Comparison of ENCODE assay signal across 16 cellular contexts in the genomic region with DNA sequence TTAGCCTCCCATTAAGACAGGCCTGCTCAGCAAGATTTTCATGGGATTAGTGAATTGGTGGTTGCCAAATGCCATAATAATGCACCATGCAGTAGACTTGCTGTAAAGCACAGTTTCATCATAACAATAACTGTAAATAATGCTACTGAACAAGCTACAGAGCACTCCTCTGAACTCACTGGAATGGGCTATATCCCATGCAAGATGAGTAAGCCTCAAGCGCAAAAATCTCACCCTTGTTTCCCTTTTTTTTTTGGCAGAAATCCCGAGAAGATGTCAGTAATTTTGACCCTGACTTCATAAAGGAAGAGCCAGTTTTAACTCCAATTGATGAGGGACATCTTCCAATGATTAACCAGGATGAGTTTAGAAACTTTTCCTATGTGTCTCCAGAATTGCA.
DNase-seq lines count a peak whose midpoint lies in the region; ATAC-seq and TF ChIP-seq lines count a peak whose summit lies in the region.
"Had no signal": no experiment of that assay in that cellular context is flagged by ENCODE, and none has a peak within 500 bp of the region (broad histone marks: within the 10 kb centered on the region; RNA-seq: fewer than 3 reads in every experiment).

No MANE protein-coding gene starts in this region.

- H3K27me3 Mint-ChIP-seq in effector memory CD8-positive, alpha-beta T cell, result no peaks in the 10 kb centered on the region

- WGBS in mesenchymal stem cell, result 86% methylated on average over 2 of the region's 2 CpGs
- WGBS in heart left ventricle, 4 donors, result 62 to 91% (median 69%) methylated on average over 2 of the region's 2 CpGs

- no peak overlapping the region for H2BK5ac ChIP-seq in mesenchymal stem cell (ENCODE audit: low read depth, low read length, poor library complexity, severe bottlenecking)

- no peak overlapping the region for H3K4me3 Mint-ChIP-seq in effector memory CD8-positive, alpha-beta T cell
- H3K4me3 Mint-ChIP-seq: H9 had no signal

- H3K27ac ChIP-seq in BLaER1 (peak overlapping the region; percentile 94; the same call in 1 of the 2 replicates), mesenchymal stem cell (ENCODE audit: low read length, poor library complexity, severe bottlenecking) (peak overlapping the region; percentile 56), heart left ventricle (peak overlapping the region in 1 of 12 donors; percentile 65)
- H3K27ac ChIP-seq: WERI-Rb-1 had no signal

- H3K27me3 ChIP-seq in BLaER1, result no peaks in the 10 kb centered on the region
- H3K27me3 ChIP-seq in mesenchymal stem cell (ENCODE audit: control insufficient read depth in 1 of 2, insufficient read depth in 1 of 2, low read length in 2 of 2), result no peaks in the 10 kb centered on the region
- H3K27me3 ChIP-seq in heart left ventricle, result no peaks in the 10 kb centered on the region

- H3K79me1 ChIP-seq in mesenchymal stem cell (replicated peaks; ENCODE audit: low read length, poor library complexity, severe bottlenecking), result peaks cover 5% of the 10 kb centered on the region

- H3K36me3 Mint-ChIP-seq in effector memory CD8-positive, alpha-beta T cell (ENCODE audit: insufficient read depth), result peaks cover 95% of the 10 kb centered on the region

- ATAC-seq in effector memory CD8-positive, alpha-beta T cell (replicated peaks), result no peak
- no peak for ATAC-seq in heart left ventricle
- ATAC-seq: left lobe of liver had no signal

- intact Hi-C loops in heart left ventricle (cut with DNase I), result loop anchor here in 1 of 10 donors (10.0 kb wide), 1 partner anchor 75 kb away; no protein-coding TSS in a partner anchor

- H2BK12ac ChIP-seq in mesenchymal stem cell (ENCODE audit: low read length in 2 of 2), result no peak overlapping the region

- peaks cover 50% of the 10 kb centered on the region for H3K4me1 ChIP-seq in BLaER1
- H3K4me1 ChIP-seq in mesenchymal stem cell (ENCODE audit: control insufficient read depth, insufficient read depth, low read depth, low read length), result peaks cover 31% of the 10 kb centered on the region
- peaks cover 0 to 85% (median 43%) of the 10 kb centered on the region in 12 donors for H3K4me1 ChIP-seq in heart left ventricle

- TF ChIP-seq POLR2A in heart left ventricle (IDR thresholded peaks at IDR 0.05), result no peak

- no peak overlapping the region for H3K14ac ChIP-seq in mesenchymal stem cell (ENCODE audit: low read length in 2 of 2)

- no peaks in the 10 kb centered on the region for H4K20me1 ChIP-seq in BLaER1

- H3K4me3 ChIP-seq in BLaER1, result no peak overlapping the region
- H3K4me3 ChIP-seq in mesenchymal stem cell (ENCODE audit: insufficient read depth in 1 of 2, low read depth in 1 of 2, low read length in 2 of 2), result no peak overlapping the region
- H3K4me3 ChIP-seq in heart left ventricle, result no peak overlapping the region

- no peak overlapping the region for H4K91ac ChIP-seq in mesenchymal stem cell (ENCODE audit: low read length)

- no peak overlapping the region for H2BK120ac ChIP-seq in mesenchymal stem cell (ENCODE audit: low read depth, low read length)

- H3K9me3 ChIP-seq in BLaER1, result peaks cover 8% of the 10 kb centered on the region
- no peaks in the 10 kb centered on the region for H3K9me3 ChIP-seq in mesenchymal stem cell (ENCODE audit: control insufficient read depth, low read length)
- H3K9me3 ChIP-seq in heart left ventricle, result no peaks in the 10 kb centered on the region

- H3K36me3 ChIP-seq in BLaER1 (peaks cover 69% of the 10 kb centered on the region), mesenchymal stem cell (ENCODE audit: control insufficient read depth in 1 of 2, insufficient read depth in 2 of 2, low read depth in 1 of 2, low read length in 2 of 2) (no peaks in the 10 kb centered on the region), heart left ventricle (peaks cover 0 to 43% (median 23%) of the 10 kb centered on the region in 9 donors)
- H3K36me3 ChIP-seq: WERI-Rb-1 had no signal

- H4K8ac ChIP-seq in mesenchymal stem cell (ENCODE audit: low read length), result no peak overlapping the region

- no peak overlapping the region for H3K18ac ChIP-seq in mesenchymal stem cell (ENCODE audit: low read depth in 1 of 2, low read length in 2 of 2)

- H2BK15ac ChIP-seq in mesenchymal stem cell (ENCODE audit: low read depth, poor library complexity, severe bottlenecking), result no peak overlapping the region

- no peak overlapping the region for H3K23ac ChIP-seq in mesenchymal stem cell (ENCODE audit: low read length in 2 of 2)

- H3K4ac ChIP-seq in mesenchymal stem cell (ENCODE audit: low read depth in 1 of 2, low read length in 2 of 2), result no peak overlapping the region

- no peak overlapping the region for H2AK5ac ChIP-seq in mesenchymal stem cell (ENCODE audit: low read length, severe bottlenecking)

- H3K4me2 ChIP-seq in BLaER1 (no peak overlapping the region), mesenchymal stem cell (ENCODE audit: low read length, poor library complexity, severe bottlenecking) (peak overlapping the region; percentile 29)

- no peak overlapping the region for H3K9ac ChIP-seq in BLaER1
- H3K9ac ChIP-seq in mesenchymal stem cell (ENCODE audit: low read length), result no peak overlapping the region

- no peak for TF ChIP-seq CTCF in heart left ventricle (IDR thresholded peaks at IDR 0.05)

- H3K9me3 Mint-ChIP-seq in effector memory CD8-positive, alpha-beta T cell, result no peaks in the 10 kb centered on the region
- H3K9me3 Mint-ChIP-seq: H9 had no signal

- H2AFZ ChIP-seq in mesenchymal stem cell (ENCODE audit: low read depth, low read length), result no peak overlapping the region

- peak overlapping the region; percentile 15 to 77 for H3K27ac Mint-ChIP-seq in effector memory CD8-positive, alpha-beta T cell
- H3K27ac Mint-ChIP-seq: H9, progenitor cell of endocrine pancreas had no signal

- DNase-seq in MV-4-11 (lab: John Stamatoyannopoulos, UW) (peak; percentile 10), mesenchymal stem cell (peak; percentile 26), NCI-H146 treated with DMSO at 0.1 percent for 48 hours (lab: John Stamatoyannopoulos, UW; ENCODE audit: unreplicated experiment) (no peak), heart left ventricle (no peak), DMS153 (lab: John Stamatoyannopoulos, UW) (no peak), NCI-H345 treated with DMSO at 0.1 percent for 48 hours (lab: John Stamatoyannopoulos, UW; ENCODE audit: unreplicated experiment) (no peak)
- no peak for DNase-seq in effector memory CD8-positive, alpha-beta T cell
- DNase-seq: H9; MM.1S; NCI-H774; stimulated activated CD4-positive, alpha-beta T cell treated with anti-CD3 and anti-CD28 coated beads, Interleukin-15, amount 100 ng/mL, for 24 hours; substantia nigra; WERI-Rb-1 had no signal

- H3K4me1 Mint-ChIP-seq in effector memory CD8-positive, alpha-beta T cell (ENCODE audit: low read depth in 2 of 2), result peaks cover 36 to 51% of the 10 kb centered on the region in 2 donors

Comparison
In these comparisons a context has a peak if more than half of its experiments do, and no peak if none do; other contexts are left out.
1. DNase-seq: peak in MV-4-11 (single experiment) and mesenchymal stem cell (single experiment); none in effector memory CD8-positive, alpha-beta T cell (0 of 3), NCI-H146 treated with DMSO at 0.1 percent for 48 hours (single experiment), heart left ventricle (0 of 5), DMS153 (single experiment) and NCI-H345 treated with DMSO at 0.1 percent for 48 hours (single experiment).